In genomic region chr22:39021552-39022250, GRCh38 we compare ENCODE assay signal across 9 cellular contexts. TPM values are rescaled to one million over a fixed set of nuclear protein-coding genes. Genes with fewer than 3 reads are reported as not detected.
DNase-seq lines count a peak whose midpoint lies in the region; ATAC-seq and TF ChIP-seq lines count a peak whose summit lies in the region.
"Had no signal": no experiment of that assay in that cellular context is flagged by ENCODE, and none has a peak within 500 bp of the region (broad histone marks: within the 10 kb centered on the region; RNA-seq: fewer than 3 reads in every experiment).

No MANE protein-coding gene starts in this region.

- H3K4me1 ChIP-seq in gastrocnemius medialis, result no peaks in the 10 kb centered on the region
- H3K4me1 ChIP-seq in Caco-2, result no peaks in the 10 kb centered on the region

- POLR2A ChIA-PET in Caco-2 (lab: Charles Lee), result interaction anchor here (0.6 kb wide), 1 partner anchor 412 kb away, joined by 4 read pairs; no protein-coding TSS in a partner anchor

- H3K36me3 ChIP-seq in gastrocnemius medialis (no peaks in the 10 kb centered on the region), Caco-2 (ENCODE audit: control insufficient read depth, insufficient read depth, low read length) (no peaks in the 10 kb centered on the region)

- H3K9me3 ChIP-seq in gastrocnemius medialis (no peaks in the 10 kb centered on the region), Caco-2 (no peaks in the 10 kb centered on the region)

- no peaks in the 10 kb centered on the region for H3K9me3 Mint-ChIP-seq in T-helper 2 cell treated with Interferon-gamma antibody and Interleukin-4, amounts not matched to agents 5 μg/mL and 100 μg/mL, for 36 hours
- H3K9me3 Mint-ChIP-seq in Caco-2 (ENCODE audit: unreplicated experiment), result no peaks in the 10 kb centered on the region

- H3K27ac Mint-ChIP-seq in T-helper 2 cell treated with Interferon-gamma antibody and Interleukin-4, amounts not matched to agents 5 μg/mL and 100 μg/mL, for 36 hours, result peak overlapping the region; percentile 93
- no peak overlapping the region for H3K27ac Mint-ChIP-seq in Caco-2 (ENCODE audit: unreplicated experiment)

- peaks cover 38% of the 10 kb centered on the region for H3K4me1 Mint-ChIP-seq in T-helper 2 cell treated with Interferon-gamma antibody and Interleukin-4, amounts not matched to agents 5 μg/mL and 100 μg/mL, for 36 hours (ENCODE audit: low read depth)
- H3K4me1 Mint-ChIP-seq in Caco-2 (ENCODE audit: low read depth, unreplicated experiment), result no peaks in the 10 kb centered on the region

- peak overlapping the region; percentile 95 for H3K4me3 Mint-ChIP-seq in T-helper 2 cell treated with Interferon-gamma antibody and Interleukin-4, amounts not matched to agents 5 μg/mL and 100 μg/mL, for 36 hours
- no peak overlapping the region for H3K4me3 Mint-ChIP-seq in Caco-2 (ENCODE audit: unreplicated experiment)

- peak overlapping the region; percentile 52 to 73 (median 66) for H3K27ac ChIP-seq in gastrocnemius medialis

- CTCF ChIA-PET in Caco-2 (lab: Charles Lee), result interaction anchor here (0.6 kb wide), 1 partner anchor 19 kb away, joined by 3 read pairs; no protein-coding TSS in a partner anchor

- DNase-seq in GM03348 (ENCODE audit: low spot score) (peak; percentile 26), fibroblast of villous mesenchyme (ENCODE audit: low read depth) (no peak), gastrocnemius medialis (no peak), Caco-2 (no peak), cerebellum (ENCODE audit: low spot score) (no peak)
- no peak for DNase-seq in T-helper 2 cell treated with Interferon-gamma antibody and Interleukin-4, amounts not matched to agents 5 μg/mL and 100 μg/mL, for 36 hours (ENCODE audit: low spot score)
- DNase-seq: NCI-H1105 treated with DMSO at 0.1 percent for 48 hours had no signal

- TF ChIP-seq CTCF in fibroblast of villous mesenchyme (IDR thresholded peaks at IDR 0.05; ENCODE audit: insufficient read depth, low read depth, low read length), result no peak
- no peak for TF ChIP-seq CTCF in gastrocnemius medialis (IDR thresholded peaks at IDR 0.05 in 4 of 5, conservative IDR thresholded peaks at IDR 0.05 in 1 of 5)
- no peak for TF ChIP-seq CTCF in Caco-2 (IDR thresholded peaks at IDR 0.05; ENCODE audit: insufficient read depth in 1 of 2, low read depth in 1 of 2, low read length in 1 of 2, severe bottlenecking in 1 of 2, unreplicated experiment in 1 of 2)

- BruUV-seq in Caco-2 (replicated peaks; lab: Mats Ljungman, UMichigan), result no TSS peak

- no peak for TF ChIP-seq POLR2A in gastrocnemius medialis (IDR thresholded peaks at IDR 0.05)

- H3K27me3 ChIP-seq in gastrocnemius medialis (no peaks in the 10 kb centered on the region), Caco-2 (replicated peaks; ENCODE audit: control insufficient read depth, insufficient read depth, low read length) (no peaks in the 10 kb centered on the region)

- intact Hi-C loops in gastrocnemius medialis (cut with DNase I; ENCODE audit: low total_unique reads), result no loop called here
- intact Hi-C loops in Caco-2 (cut with micrococcal nuclease; ENCODE audit: unreplicated experiment), result no loop called here

- H3K36me3 Mint-ChIP-seq in T-helper 2 cell treated with Interferon-gamma antibody and Interleukin-4, amounts not matched to agents 5 μg/mL and 100 μg/mL, for 36 hours (ENCODE audit: low read depth), result peaks cover 43% of the 10 kb centered on the region
- H3K36me3 Mint-ChIP-seq in Caco-2 (ENCODE audit: insufficient read depth, unreplicated experiment), result no peaks in the 10 kb centered on the region

- ATAC-seq in gastrocnemius medialis (no peak), HG02973 (IDR thresholded peaks at IDR 0.05; ENCODE audit: unreplicated experiment) (no peak), HG02938 (IDR thresholded peaks at IDR 0.05; ENCODE audit: unreplicated experiment) (no peak)

- no peaks in the 10 kb centered on the region for H3K27me3 Mint-ChIP-seq in T-helper 2 cell treated with Interferon-gamma antibody and Interleukin-4, amounts not matched to agents 5 μg/mL and 100 μg/mL, for 36 hours (ENCODE audit: low read depth)
- no peaks in the 10 kb centered on the region for H3K27me3 Mint-ChIP-seq in Caco-2 (ENCODE audit: insufficient read depth, unreplicated experiment)

- in situ Hi-C loops in gastrocnemius medialis (cut with MboI; ENCODE audit: low sequenced_read_pairs in 4 of 4), result no loop called here

- H3K4me3 ChIP-seq in fibroblast of villous mesenchyme (ENCODE audit: low read depth, low read length), result peak overlapping the region; percentile 61
- peak overlapping the region; percentile 40 to 49 (median 48) for H3K4me3 ChIP-seq in gastrocnemius medialis
- H3K4me3 ChIP-seq in Caco-2 (ENCODE audit: low read depth, low read length), result no peak overlapping the region

RNA-seq across cellular contexts. Expression of gene APOBEC3D, which starts 0.8 kb away (rescaled TPM):
- total RNA-seq in fibroblast of villous mesenchyme (2.9 and 4.3 TPM in 2 replicates), gastrocnemius medialis (under 1 TPM in 2 of 4 donors, not detected in 2; 0.19 to 0.72 TPM), Caco-2 (2022) (0.19 and 0.39 TPM in 2 replicates), cerebellum (not detected)

RNA-seq across cellular contexts. Expression of gene APOBEC3C, which starts 7.6 kb away (rescaled TPM):
- total RNA-seq in fibroblast of villous mesenchyme (11.9 and 16.4 TPM in 2 replicates), gastrocnemius medialis (1 to 10 TPM in 2 of 4 donors, under 1 TPM in 2; 0.58 to 1.5 (median 1.0) TPM), Caco-2 (2022) (24.2 and 25.1 TPM in 2 replicates), cerebellum (0.45 TPM)

RNA-seq across cellular contexts. Expression of gene APOBEC3F, which starts 19.0 kb away (rescaled TPM):
- total RNA-seq in fibroblast of villous mesenchyme (4.8 and 5.6 TPM in 2 replicates), gastrocnemius medialis (under 1 TPM in 1 of 4 donors, not detected in 3; 0.98 TPM), Caco-2 (2022) (7.8 and 9.1 TPM in 2 replicates), cerebellum (1.1 TPM)

RNA-seq across cellular contexts. Expression of gene APOBEC3B, which starts 39.6 kb away (rescaled TPM):
- 2.2 and 3.2 TPM in 2 replicates for total RNA-seq in fibroblast of villous mesenchyme
- under 1 TPM in 1 of 4 donors, not detected in 3; 0.62 TPM for total RNA-seq in gastrocnemius medialis
- 55.8 and 60.9 TPM in 2 replicates for total RNA-seq in Caco-2 (2022)
- not detected for total RNA-seq in cerebellum

RNA-seq across cellular contexts. Expression of gene APOBEC3G, which starts 55.4 kb away (rescaled TPM):
- 11.6 and 12.1 TPM in 2 replicates for total RNA-seq in fibroblast of villous mesenchyme
- 1 to 10 TPM in 3 of 4 donors, under 1 TPM in 1; 0.86 to 3.7 (median 2.5) TPM for total RNA-seq in gastrocnemius medialis
- total RNA-seq in Caco-2 (2022), result 0.73 and 1.0 TPM in 2 replicates
- total RNA-seq in cerebellum, result 2.2 TPM
